8 cellular contexts compared by ENCODE assay signal in the genomic region with DNA sequence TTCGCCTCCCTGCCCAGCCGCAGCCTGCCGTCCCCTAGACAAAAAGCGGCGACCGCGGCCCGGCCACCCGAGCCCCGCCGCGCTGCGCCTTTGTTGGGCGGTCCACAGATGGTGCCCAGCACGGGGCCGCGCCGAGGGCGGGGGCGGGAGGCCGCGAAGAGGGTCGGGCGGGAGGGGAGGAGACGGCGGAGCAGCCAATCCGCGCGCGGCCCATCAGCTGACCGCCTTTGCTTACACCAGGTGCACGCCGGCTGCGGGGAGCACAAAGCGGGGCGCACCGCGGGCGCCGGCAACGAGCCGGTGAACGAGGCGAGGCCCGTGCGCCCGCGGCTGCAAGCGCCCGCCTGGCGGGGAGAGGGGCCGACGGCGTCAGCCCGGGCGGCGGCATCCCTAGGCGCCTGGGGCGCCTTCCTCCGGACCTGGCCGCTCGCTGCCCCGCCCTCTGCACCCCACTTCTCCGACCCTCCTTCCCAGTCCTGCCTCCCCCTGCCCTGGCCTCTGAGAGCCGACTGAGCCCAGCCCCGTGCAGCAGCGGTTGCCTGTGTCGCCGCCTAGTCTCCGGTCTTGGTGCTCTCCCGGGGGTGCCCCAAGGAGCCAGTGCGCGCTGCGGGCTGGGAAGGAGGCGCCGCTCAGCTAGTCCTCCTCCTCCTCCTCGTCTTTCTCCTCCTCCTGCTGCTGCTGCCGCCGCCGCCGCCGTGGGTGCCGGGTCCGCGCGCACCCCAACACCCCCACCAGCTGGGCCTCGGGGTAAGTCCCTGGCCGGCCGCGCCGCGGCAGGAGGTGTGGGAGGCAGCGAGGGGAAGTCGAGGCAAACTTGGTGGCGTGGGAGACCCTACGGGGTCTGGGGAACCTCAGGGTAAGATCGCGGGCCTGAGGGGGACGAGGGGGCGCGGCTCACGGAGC.
DNase-seq lines count a peak whose midpoint lies in the region; ATAC-seq and TF ChIP-seq lines count a peak whose summit lies in the region.

A gene (plus strand): TSS at position 259 of the 903 bp plus-strand sequence. CDS start 45,211 bp downstream, outside the sequence.

- H3K4me1 ChIP-seq in HEK293 (ENCODE audit: control insufficient read depth, insufficient read depth, low read length) (no peaks in the 10 kb centered on the region), iPS-18a (ENCODE audit: control insufficient read depth, low read depth, low read length) (peaks cover 31% of the 10 kb centered on the region)

- H3K27ac ChIP-seq in C4-2B, result peak within 1 kb of the TSS; percentile 66; the same call in 1 of the 2 replicates
- peak within 1 kb of the TSS; percentile 74; the same call in 1 of the 2 replicates for H3K27ac ChIP-seq in HEK293 (ENCODE audit: extremely low read depth, low read depth, low read length)
- peak within 1 kb of the TSS; percentile 62 for H3K27ac ChIP-seq in angular gyrus (ENCODE audit: low read depth, low read length)
- H3K27ac ChIP-seq in iPS-18a (ENCODE audit: low read length), result peak within 1 kb of the TSS; percentile 38

- TF ChIP-seq CTCF in C4-2B (conservative IDR thresholded peaks at IDR 0.05) (peak; percentile 17), HEK293 (tag by site-specific recombination; IDR thresholded peaks at IDR 0.05) (no peak), retinal pigment epithelial cell (conservative IDR thresholded peaks at IDR 0.05; ENCODE audit: low read depth, low read length) (no peak)

- peaks cover 19% of the 10 kb centered on the region for H3K27me3 ChIP-seq in iPS-18a (ENCODE audit: control insufficient read depth, insufficient read depth, low read length)

- H3K4me3 ChIP-seq in HEK293 (ENCODE audit: low read depth, low read length) (peak within 1 kb of the TSS; percentile 55), iPS-18a (ENCODE audit: low read length) (peak within 1 kb of the TSS; percentile 78), retinal pigment epithelial cell (ENCODE audit: low read length) (peak within 1 kb of the TSS; percentile 88)

- no peak for ATAC-seq in GM21360 (IDR thresholded peaks at IDR 0.05; ENCODE audit: unreplicated experiment)
- ATAC-seq in HG03045 (IDR thresholded peaks at IDR 0.05; ENCODE audit: unreplicated experiment), result no peak

- peak within 1 kb of the TSS; percentile 84 for H3K9ac ChIP-seq in iPS-18a (ENCODE audit: low read length)

- no peaks in the 10 kb centered on the region for H3K36me3 ChIP-seq in HEK293 (ENCODE audit: control insufficient read depth in 2 of 2, insufficient read depth in 1 of 2, low read length in 2 of 2)
- peaks cover 27% of the 10 kb centered on the region for H3K36me3 ChIP-seq in iPS-18a (ENCODE audit: control insufficient read depth, low read depth, low read length)

- POLR2A ChIA-PET in HEK293 (lab: Yijun Ruan, JAX), result no interaction called here

- H3K9me3 ChIP-seq in HEK293 (ENCODE audit: control insufficient read depth, insufficient read depth, low read depth, low read length) (no peaks in the 10 kb centered on the region; the same call in 1 of the 2 replicates), iPS-18a (ENCODE audit: control insufficient read depth, low read depth, low read length) (no peaks in the 10 kb centered on the region)

- CTCF ChIA-PET in HEK293 (lab: Yijun Ruan, JAX), result no interaction called here

- DNase-seq in NCI-H748 treated with DMSO at 0.1 percent for 48 hours (lab: John Stamatoyannopoulos, UW) (peak; percentile 25), retinal pigment epithelial cell (ENCODE audit: low read depth) (peak; percentile 62)

TF ChIP-seq in HEK293, 187 proteins besides CTCF, POLR2A, EP300 and RAD21 (continues in another document):
- TF ChIP-seq ZNF223 (tag by site-specific recombination; IDR thresholded peaks at IDR 0.05), result no peak
- TF ChIP-seq, protein P1, sequence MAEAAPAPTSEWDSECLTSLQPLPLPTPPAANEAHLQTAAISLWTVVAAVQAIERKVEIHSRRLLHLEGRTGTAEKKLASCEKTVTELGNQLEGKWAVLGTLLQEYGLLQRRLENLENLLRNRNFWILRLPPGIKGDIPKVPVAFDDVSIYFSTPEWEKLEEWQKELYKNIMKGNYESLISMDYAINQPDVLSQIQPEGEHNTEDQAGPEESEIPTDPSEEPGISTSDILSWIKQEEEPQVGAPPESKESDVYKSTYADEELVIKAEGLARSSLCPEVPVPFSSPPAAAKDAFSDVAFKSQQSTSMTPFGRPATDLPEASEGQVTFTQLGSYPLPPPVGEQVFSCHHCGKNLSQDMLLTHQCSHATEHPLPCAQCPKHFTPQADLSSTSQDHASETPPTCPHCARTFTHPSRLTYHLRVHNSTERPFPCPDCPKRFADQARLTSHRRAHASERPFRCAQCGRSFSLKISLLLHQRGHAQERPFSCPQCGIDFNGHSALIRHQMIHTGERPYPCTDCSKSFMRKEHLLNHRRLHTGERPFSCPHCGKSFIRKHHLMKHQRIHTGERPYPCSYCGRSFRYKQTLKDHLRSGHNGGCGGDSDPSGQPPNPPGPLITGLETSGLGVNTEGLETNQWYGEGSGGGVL (tag by site-specific recombination; IDR thresholded peaks at IDR 0.05), result peak; percentile 15; the same call in 1 of the 2 replicates
- TF ChIP-seq ZNF560 (tag by site-specific recombination; IDR thresholded peaks at IDR 0.05; ENCODE audit: borderline replicate concordance), result no peak
- no peak for TF ChIP-seq ZSCAN23 (tag by site-specific recombination; IDR thresholded peaks at IDR 0.05)
- TF ChIP-seq ZBTB20 (tag by site-specific recombination; IDR thresholded peaks at IDR 0.05), result no peak
- TF ChIP-seq MEIS1 (CRISPR knock-in tag; IDR thresholded peaks at IDR 0.05; ENCODE audit: borderline replicate concordance), result no peak
- TF ChIP-seq, protein P2, sequence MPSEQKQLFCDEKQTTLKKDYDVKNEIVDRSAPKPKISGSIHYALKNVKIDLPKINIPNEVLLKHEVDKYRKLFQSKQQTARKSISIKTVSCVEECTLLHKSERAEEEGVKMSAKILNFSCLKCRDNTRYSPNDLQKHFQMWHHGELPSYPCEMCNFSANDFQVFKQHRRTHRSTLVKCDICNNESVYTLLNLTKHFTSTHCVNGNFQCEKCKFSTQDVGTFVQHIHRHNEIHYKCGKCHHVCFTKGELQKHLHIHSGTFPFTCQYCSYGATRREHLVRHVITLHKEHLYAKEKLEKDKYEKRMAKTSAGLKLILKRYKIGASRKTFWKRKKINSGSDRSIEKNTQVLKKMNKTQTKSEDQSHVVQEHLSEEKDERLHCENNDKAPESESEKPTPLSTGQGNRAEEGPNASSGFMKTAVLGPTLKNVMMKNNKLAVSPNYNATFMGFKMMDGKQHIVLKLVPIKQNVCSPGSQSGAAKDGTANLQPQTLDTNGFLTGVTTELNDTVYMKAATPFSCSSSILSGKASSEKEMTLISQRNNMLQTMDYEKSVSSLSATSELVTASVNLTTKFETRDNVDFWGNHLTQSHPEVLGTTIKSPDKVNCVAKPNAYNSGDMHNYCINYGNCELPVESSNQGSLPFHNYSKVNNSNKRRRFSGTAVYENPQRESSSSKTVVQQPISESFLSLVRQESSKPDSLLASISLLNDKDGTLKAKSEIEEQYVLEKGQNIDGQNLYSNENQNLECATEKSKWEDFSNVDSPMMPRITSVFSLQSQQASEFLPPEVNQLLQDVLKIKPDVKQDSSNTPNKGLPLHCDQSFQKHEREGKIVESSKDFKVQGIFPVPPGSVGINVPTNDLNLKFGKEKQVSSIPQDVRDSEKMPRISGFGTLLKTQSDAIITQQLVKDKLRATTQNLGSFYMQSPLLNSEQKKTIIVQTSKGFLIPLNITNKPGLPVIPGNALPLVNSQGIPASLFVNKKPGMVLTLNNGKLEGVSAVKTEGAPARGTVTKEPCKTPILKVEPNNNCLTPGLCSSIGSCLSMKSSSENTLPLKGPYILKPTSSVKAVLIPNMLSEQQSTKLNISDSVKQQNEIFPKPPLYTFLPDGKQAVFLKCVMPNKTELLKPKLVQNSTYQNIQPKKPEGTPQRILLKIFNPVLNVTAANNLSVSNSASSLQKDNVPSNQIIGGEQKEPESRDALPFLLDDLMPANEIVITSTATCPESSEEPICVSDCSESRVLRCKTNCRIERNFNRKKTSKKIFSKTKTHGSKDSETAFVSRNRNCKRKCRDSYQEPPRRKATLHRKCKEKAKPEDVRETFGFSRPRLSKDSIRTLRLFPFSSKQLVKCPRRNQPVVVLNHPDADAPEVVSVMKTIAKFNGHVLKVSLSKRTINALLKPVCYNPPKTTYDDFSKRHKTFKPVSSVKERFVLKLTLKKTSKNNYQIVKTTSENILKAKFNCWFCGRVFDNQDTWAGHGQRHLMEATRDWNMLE (tag by site-specific recombination; conservative IDR thresholded peaks at IDR 0.05; ENCODE audit: low read depth), result no peak
- TF ChIP-seq GLIS2 (tag by site-specific recombination; IDR thresholded peaks at IDR 0.05), result peak; percentile 63
- no peak for TF ChIP-seq ZNF239 (tag by site-specific recombination; IDR thresholded peaks at IDR 0.05)
- TF ChIP-seq, protein P3, sequence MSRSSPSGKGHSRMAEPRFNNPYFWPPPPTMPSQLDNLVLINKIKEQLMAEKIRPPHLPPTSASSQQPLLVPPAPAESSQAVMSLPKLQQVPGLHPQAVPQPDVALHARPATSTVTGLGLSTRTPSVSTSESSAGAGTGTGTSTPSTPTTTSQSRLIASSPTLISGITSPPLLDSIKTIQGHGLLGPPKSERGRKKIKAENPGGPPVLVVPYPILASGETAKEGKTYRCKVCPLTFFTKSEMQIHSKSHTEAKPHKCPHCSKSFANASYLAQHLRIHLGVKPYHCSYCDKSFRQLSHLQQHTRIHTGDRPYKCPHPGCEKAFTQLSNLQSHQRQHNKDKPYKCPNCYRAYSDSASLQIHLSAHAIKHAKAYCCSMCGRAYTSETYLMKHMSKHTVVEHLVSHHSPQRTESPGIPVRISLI (tag by site-specific recombination; IDR thresholded peaks at IDR 0.05), result no peak
- TF ChIP-seq ZNF112 (tag by site-specific recombination; IDR thresholded peaks at IDR 0.05), result no peak
- TF ChIP-seq ZNF416 (tag by site-specific recombination; IDR thresholded peaks at IDR 0.05), result no peak
- no peak for TF ChIP-seq ZNF658 (tag by site-specific recombination; IDR thresholded peaks at IDR 0.05)
- TF ChIP-seq, protein P4, sequence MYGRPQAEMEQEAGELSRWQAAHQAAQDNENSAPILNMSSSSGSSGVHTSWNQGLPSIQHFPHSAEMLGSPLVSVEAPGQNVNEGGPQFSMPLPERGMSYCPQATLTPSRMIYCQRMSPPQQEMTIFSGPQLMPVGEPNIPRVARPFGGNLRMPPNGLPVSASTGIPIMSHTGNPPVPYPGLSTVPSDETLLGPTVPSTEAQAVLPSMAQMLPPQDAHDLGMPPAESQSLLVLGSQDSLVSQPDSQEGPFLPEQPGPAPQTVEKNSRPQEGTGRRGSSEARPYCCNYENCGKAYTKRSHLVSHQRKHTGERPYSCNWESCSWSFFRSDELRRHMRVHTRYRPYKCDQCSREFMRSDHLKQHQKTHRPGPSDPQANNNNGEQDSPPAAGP (tag by site-specific recombination; IDR thresholded peaks at IDR 0.05), result no peak
